Comparison of ENCODE assay signal across 8 cellular contexts in the genomic region with DNA sequence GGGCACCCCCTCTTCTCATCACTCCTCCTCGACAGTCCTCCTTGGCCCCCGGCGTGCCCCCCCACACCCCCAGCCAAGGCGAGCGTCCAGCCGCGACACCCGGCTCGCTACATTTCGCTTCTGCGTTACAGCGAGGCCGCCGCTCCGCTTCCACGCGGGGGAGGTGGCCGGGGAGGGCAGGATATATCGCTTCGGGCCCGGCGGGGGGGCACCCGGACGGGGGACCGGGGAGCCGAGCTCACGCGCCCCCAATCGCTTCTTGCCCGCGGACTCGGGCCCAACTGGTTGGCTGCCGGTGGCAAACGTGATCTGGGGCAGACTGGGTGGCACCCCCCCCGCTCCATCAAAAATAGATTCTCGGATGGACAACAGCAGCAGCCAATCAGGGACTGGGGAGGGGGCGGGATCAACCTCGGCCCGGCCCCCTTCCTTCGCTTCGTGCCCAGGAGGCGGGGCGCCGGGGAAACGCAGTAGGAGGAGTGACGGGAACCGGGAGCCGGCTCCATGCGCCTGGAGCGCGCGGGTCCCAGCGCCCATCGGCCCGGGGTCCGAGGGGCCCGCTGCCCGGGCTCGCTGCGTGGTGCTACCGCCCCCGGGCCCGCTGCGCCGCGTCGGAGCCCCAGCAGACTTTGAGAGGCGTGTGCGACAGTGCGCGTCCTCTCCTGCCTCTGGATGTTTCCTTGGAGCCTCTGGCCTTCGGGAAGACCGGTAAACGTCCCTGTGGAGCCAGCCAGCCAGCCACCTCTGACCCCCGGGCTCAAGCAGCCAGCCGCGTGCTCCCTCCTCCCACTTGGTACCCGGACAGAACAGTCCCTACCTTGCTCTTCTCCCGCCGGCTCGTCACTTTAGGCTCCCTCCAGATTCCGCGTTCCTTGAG. TPM values are rescaled to one million over a fixed set of nuclear protein-coding genes. Genes with fewer than 3 reads are reported as not detected.
DNase-seq lines count a peak whose midpoint lies in the region; ATAC-seq and TF ChIP-seq lines count a peak whose summit lies in the region.

TSS of gene SLC41A1 (minus strand) at position 321 of the 877 bp plus-strand sequence. CDS start 2,757 bp downstream, outside the sequence.

- DNase-seq in COR-L47 (lab: John Stamatoyannopoulos, UW) (peak; percentile 85), OCI-M1 (lab: John Stamatoyannopoulos, UW) (peak; percentile 94), mesothelial cell of epicardium (ENCODE audit: low spot score in 2 of 2, unreplicated experiment in 2 of 2) (peak; percentile 84 to 89)
- peak; percentile 91 for DNase-seq in activated CD8-positive, alpha-beta memory T cell treated with anti-CD3 and anti-CD28 coated beads, Interleukin-2, amount 50 U/mL, for 48 hours
- peak; percentile 78 to 81 for DNase-seq in stimulated activated CD8-positive, alpha-beta memory T cell treated with anti-CD3 and anti-CD28 coated beads, Interleukin-15, amount 100 ng/mL, for 4 hours (ENCODE audit: low read depth in 2 of 2)

- in situ Hi-C loops in endometrial microvascular endothelial cells (cut with HindIII; ENCODE audit: inconsistent ontology term, low pct_unique_long_range_greater_than_20kb, low sequenced_read_pairs) = no loop called here

- no peak for TF ChIP-seq CTCF in mesothelial cell of epicardium (IDR thresholded peaks at IDR 0.05; ENCODE audit: unreplicated experiment)

- TF ChIP-seq EP300 in Ishikawa (IDR thresholded peaks at IDR 0.05; ENCODE audit: borderline replicate concordance) = no peak; the same call in 1 of the 2 replicates

- no peak for TF ChIP-seq RAD21 in Ishikawa (IDR thresholded peaks at IDR 0.05; ENCODE audit: low read depth)

- H3K36me3 Mint-ChIP-seq in mesothelial cell of epicardium = peaks cover 16% of the 10 kb centered on the region

- peak within 1 kb of the TSS; percentile 87 for H3K27ac Mint-ChIP-seq in mesothelial cell of epicardium

- peak within 1 kb of the TSS; percentile 83 for H3K4me3 Mint-ChIP-seq in mesothelial cell of epicardium

- peak; percentile 79 for ATAC-seq in GM21528 (IDR thresholded peaks at IDR 0.05; ENCODE audit: low FRiP score, unreplicated experiment)

- H3K9me3 Mint-ChIP-seq in mesothelial cell of epicardium = no peaks in the 10 kb centered on the region

- H3K4me1 Mint-ChIP-seq in mesothelial cell of epicardium = peaks cover 36% of the 10 kb centered on the region

- no peaks in the 10 kb centered on the region for H3K27me3 Mint-ChIP-seq in mesothelial cell of epicardium (ENCODE audit: low read depth)

TF ChIP-seq in Ishikawa, 13 proteins besides CTCF, POLR2A, EP300 and RAD21:
- TF ChIP-seq TCF12 (IDR thresholded peaks at IDR 0.05; ENCODE audit: low read depth) (peak; percentile 45; the same call in 1 of the 2 replicates), EGR1 (IDR thresholded peaks at IDR 0.05) (no peak), MAX (IDR thresholded peaks at IDR 0.05) (peak; percentile 21), TAF1 (IDR thresholded peaks at IDR 0.05; ENCODE audit: low read depth) (peak; percentile 47; the same call in 1 of the 2 replicates), REST (IDR thresholded peaks at IDR 0.05; ENCODE audit: low read depth) (0 out of 2 replicates have a peak, but pooled peaks have one; percentile 5), CREB1 (IDR thresholded peaks at IDR 0.05; ENCODE audit: low read depth) (no peak), NFIC (IDR thresholded peaks at IDR 0.05) (no peak), TEAD4 (IDR thresholded peaks at IDR 0.05) (no peak), YY1 (IDR thresholded peaks at IDR 0.05; ENCODE audit: low read depth) (no peak), CEBPB (IDR thresholded peaks at IDR 0.05) (no peak), ZBTB7A (IDR thresholded peaks at IDR 0.05; ENCODE audit: low read depth) (peak; percentile 19), FOXM1 (IDR thresholded peaks at IDR 0.05; ENCODE audit: borderline replicate concordance, low read depth) (no peak)
- TF ChIP-seq, protein P1, sequence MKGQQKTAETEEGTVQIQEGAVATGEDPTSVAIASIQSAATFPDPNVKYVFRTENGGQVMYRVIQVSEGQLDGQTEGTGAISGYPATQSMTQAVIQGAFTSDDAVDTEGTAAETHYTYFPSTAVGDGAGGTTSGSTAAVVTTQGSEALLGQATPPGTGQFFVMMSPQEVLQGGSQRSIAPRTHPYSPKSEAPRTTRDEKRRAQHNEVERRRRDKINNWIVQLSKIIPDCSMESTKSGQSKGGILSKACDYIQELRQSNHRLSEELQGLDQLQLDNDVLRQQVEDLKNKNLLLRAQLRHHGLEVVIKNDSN (IDR thresholded peaks at IDR 0.05) = peak; percentile 66

RNA-seq across cellular contexts. Expression of gene SLC41A1, which starts in this region (rescaled TPM):
- total RNA-seq in endometrial microvascular endothelial cells (ENCODE audit: inconsistent ontology term) (17.1 TPM), mesothelial cell of epicardium (18.9 to 21.5 TPM (median 19.4 TPM) in 3 replicates)

Comparison
In these comparisons a context has a peak if more than half of its experiments do, and no peak if none do; other contexts are left out.
1. Peak in every context shown above with its lines: DNase-seq and ATAC-seq.